In the genomic region with DNA sequence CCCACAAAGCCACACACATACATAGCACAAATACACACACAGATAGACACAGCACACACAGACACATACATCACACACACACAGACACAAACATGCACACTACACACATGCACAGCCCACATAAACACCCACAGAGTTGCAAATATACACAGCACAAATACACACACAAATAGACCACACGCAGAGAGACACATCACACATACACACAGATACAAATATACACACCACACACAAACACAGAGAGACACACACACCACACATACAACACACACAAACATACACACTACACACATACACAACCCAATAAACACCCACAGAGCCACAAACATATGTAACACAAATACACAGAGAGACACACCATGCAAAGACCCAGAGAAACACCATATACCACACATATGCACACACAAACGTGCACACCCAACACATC, we compare ENCODE assay signal across 2 cellular contexts.
TF ChIP-seq lines count a peak whose summit lies in the region.

No MANE protein-coding gene starts in this region.

TF ChIP-seq in GM12891, 5 proteins besides CTCF, POLR2A, EP300 and RAD21:
- TF ChIP-seq PAX5 (IDR thresholded peaks at IDR 0.05; ENCODE audit: insufficient read depth, low read length, severe bottlenecking): no peak
- no peak for TF ChIP-seq SPI1 (IDR thresholded peaks at IDR 0.05; ENCODE audit: low read depth, low read length)
- TF ChIP-seq POLR2AphosphoS5 (IDR thresholded peaks at IDR 0.05; ENCODE audit: low read depth, low read length): no peak
- TF ChIP-seq TAF1 (IDR thresholded peaks at IDR 0.05; ENCODE audit: low read depth, low read length): no peak
- TF ChIP-seq POU2F2 (IDR thresholded peaks at IDR 0.05; ENCODE audit: low read depth, low read length): no peak

TF ChIP-seq in H1, 55 proteins besides CTCF, POLR2A, EP300 and RAD21:
- TF ChIP-seq GTF2F1 (IDR thresholded peaks at IDR 0.05; ENCODE audit: borderline replicate concordance, low read depth, low read length) (no peak), RXRA (IDR thresholded peaks at IDR 0.05; ENCODE audit: insufficient read depth, low read depth, low read length) (no peak), NRF1 (IDR thresholded peaks at IDR 0.05; ENCODE audit: low read depth, low read length) (no peak)
TF ChIP-seq in H1: peak in this region for 0.
